ENCODE assay signal across 20 cellular contexts in the genomic region with DNA sequence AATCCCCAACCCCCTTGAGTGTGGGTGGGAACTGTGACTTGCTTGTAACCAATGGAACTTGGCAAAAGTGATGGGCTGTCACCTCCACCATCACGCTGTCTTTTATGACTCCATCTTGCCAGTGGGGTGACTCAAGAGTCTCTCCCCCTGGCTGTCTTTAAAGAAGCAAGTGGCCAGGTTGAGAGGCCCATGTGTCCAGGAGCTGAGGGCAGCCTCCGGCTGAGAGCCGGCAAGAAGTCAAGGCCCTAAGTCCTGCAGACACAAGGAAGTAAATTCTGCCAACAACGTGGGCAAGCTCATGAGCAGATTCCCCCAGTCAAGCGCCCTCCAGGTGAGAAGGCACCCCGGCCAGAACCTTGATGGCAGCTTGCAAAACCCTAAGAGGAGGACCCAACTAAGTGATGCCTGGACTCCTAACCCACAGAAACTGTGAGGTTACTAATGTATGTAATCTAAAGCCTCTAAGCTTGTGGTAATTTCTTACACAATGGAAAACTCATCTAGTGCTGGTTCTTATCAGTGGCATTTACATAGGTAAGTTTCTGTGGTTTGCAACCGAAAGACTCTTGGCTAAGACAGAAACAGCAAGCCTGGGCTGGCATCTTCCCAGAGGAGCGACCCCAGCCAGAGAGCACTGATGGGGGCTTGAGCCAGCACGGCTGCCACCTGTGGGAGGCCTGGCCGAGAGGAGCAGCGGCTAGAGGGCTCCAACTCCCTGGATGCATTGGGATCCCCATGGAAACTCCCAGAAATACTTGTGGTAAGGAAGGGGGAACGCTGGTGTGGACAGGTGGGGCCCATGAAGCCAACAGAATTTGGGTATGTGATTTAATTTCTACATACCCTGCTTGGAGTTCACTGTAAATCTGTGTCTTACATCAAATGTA. TPM values are rescaled to one million over a fixed set of nuclear protein-coding genes. Genes with fewer than 3 reads are reported as not detected.
DNase-seq lines count a peak whose midpoint lies in the region; ATAC-seq, FAIRE-seq and TF ChIP-seq lines count a peak whose summit lies in the region.
"Had no signal": no experiment of that assay in that cellular context is flagged by ENCODE, and none has a peak within 500 bp of the region (broad histone marks: within the 10 kb centered on the region; RNA-seq: fewer than 3 reads in every experiment).

No MANE protein-coding gene starts in this region.

- H3K4me1 Mint-ChIP-seq in Calu3 (ENCODE audit: low read depth, unreplicated experiment), result no peaks in the 10 kb centered on the region

- no peak for TF ChIP-seq RAD21 in HepG2 (CRISPR knock-in tag; IDR thresholded peaks at IDR 0.05)

- H3K27me3 Mint-ChIP-seq in Calu3 (ENCODE audit: unreplicated experiment), result peaks cover 91% of the 10 kb centered on the region

- POLR2A ChIA-PET in HepG2 (lab: Yijun Ruan, JAX), result no interaction called here

- H3K36me3 ChIP-seq in right lobe of liver (no peaks in the 10 kb centered on the region), HepG2 (replicated peaks in 1 of 2; ENCODE audit: control insufficient read depth in 1 of 2, insufficient read depth in 2 of 2, low read length in 2 of 2) (no peaks in the 10 kb centered on the region), WERI-Rb-1 (no peaks in the 10 kb centered on the region)

- BruUV-seq in HepG2 (replicated peaks; lab: Mats Ljungman, UMichigan) (no TSS peak), Calu3 (replicated peaks; lab: Mats Ljungman, UMichigan) (no TSS peak)

- ATAC-seq in right lobe of liver (no peak), HepG2 (no peak)
- ATAC-seq: body of pancreas; esophagus mucosa; naive thymus-derived CD8-positive, alpha-beta T cell; psoas muscle; SK-N-SH treated with all-trans-retinoic acid at 6 μM for 48 hours had no signal

- DNase-seq in right lobe of liver, result peak in 2 of 3 donors; percentile 9 to 33
- DNase-seq in HepG2 (ENCODE audit: low spot score), result no peak
- DNase-seq in WERI-Rb-1, result peak; percentile 5
- DNase-seq in mesenteric fat pad (ENCODE audit: low spot score), result peak; percentile 82
- DNase-seq in ureter (ENCODE audit: low spot score), result peak; percentile 29
- DNase-seq in frontal cortex (ENCODE audit: low spot score in 2 of 2), result no peak
- DNase-seq in Calu3, result no peak
- DNase-seq: activated CD4-positive, alpha-beta T cell treated with anti-CD3 and anti-CD28 coated beads, Interleukin-2, amount 10 ng/mL, durations not matched to agents 7 days and 5 days; activated gamma-delta T cell treated with Interleukin-2 at 50 U/mL for 16 hours; naive thymus-derived CD8-positive, alpha-beta T cell; NCI-H2029; NCI-H524 had no signal

- H2AFZ ChIP-seq in HepG2 (ENCODE audit: low read length), result no peak overlapping the region

- H4K20me1 ChIP-seq in HepG2 (ENCODE audit: insufficient read depth, low read length), result no peaks in the 10 kb centered on the region

- H3K27ac ChIP-seq in right lobe of liver (no peak overlapping the region), HepG2 (ENCODE audit: extremely low read length, insufficient read depth, low read length) (no peak overlapping the region), WERI-Rb-1 (no peak overlapping the region)
- H3K27ac ChIP-seq: body of pancreas, psoas muscle had no signal

- H3K4me1 ChIP-seq in right lobe of liver, result no peaks in the 10 kb centered on the region
- no peaks in the 10 kb centered on the region for H3K4me1 ChIP-seq in HepG2 (ENCODE audit: insufficient read depth, low read length)
- H3K4me1 ChIP-seq: body of pancreas, psoas muscle had no signal

- no peak overlapping the region for H3K4me2 ChIP-seq in HepG2 (ENCODE audit: low read depth, low read length)

- no peak overlapping the region for H3K9ac ChIP-seq in HepG2 (ENCODE audit: insufficient read depth, low read depth, low read length)

- H3K27ac Mint-ChIP-seq in Calu3 (ENCODE audit: unreplicated experiment), result no peak overlapping the region
- H3K27ac Mint-ChIP-seq: activated CD4-positive, alpha-beta T cell treated with anti-CD3 and anti-CD28 coated beads, Interleukin-2, amount 10 ng/mL, durations not matched to agents 7 days and 5 days; dendritic cell treated with granulocyte-macrophage colony-stimulating factor and Interleukin-4, amounts not matched to agents 40 ng/mL and 50 ng/mL, for 4 days; naive thymus-derived CD8-positive, alpha-beta T cell had no signal

- no peak for TF ChIP-seq CTCF in right lobe of liver (IDR thresholded peaks at IDR 0.05)
- TF ChIP-seq CTCF in HepG2 (CRISPR knock-in tag; IDR thresholded peaks at IDR 0.05), result no peak
- no peak for TF ChIP-seq CTCF in WERI-Rb-1 (IDR thresholded peaks at IDR 0.05; ENCODE audit: low read depth, low read length)
- no peak for TF ChIP-seq CTCF in Calu3 (IDR thresholded peaks at IDR 0.05; ENCODE audit: unreplicated experiment)

- TF ChIP-seq POLR2A in right lobe of liver (IDR thresholded peaks at IDR 0.05) (no peak), HepG2 (IDR thresholded peaks at IDR 0.05; ENCODE audit: insufficient read depth in 1 of 2, low read depth in 2 of 2, low read length in 2 of 2) (no peak)

- in situ Hi-C loops in HepG2 (cut with HindIII; ENCODE audit: extremely low pct_ligation_motif_present, low pct_unique_long_range_greater_than_20kb), result no loop called here

- TF ChIP-seq EP300 in HepG2 (IDR thresholded peaks at IDR 0.05; ENCODE audit: low read depth in 2 of 2, low read length in 2 of 2) (no peak), HepG2 (CRISPR knock-in tag; IDR thresholded peaks at IDR 0.05; ENCODE audit: borderline replicate concordance) (no peak)

- H3K9me3 Mint-ChIP-seq in Calu3 (ENCODE audit: low read depth, unreplicated experiment), result no peaks in the 10 kb centered on the region
- H3K9me3 Mint-ChIP-seq: activated CD4-positive, alpha-beta T cell treated with anti-CD3 and anti-CD28 coated beads, Interleukin-2, amount 10 ng/mL, durations not matched to agents 7 days and 5 days had no signal

- H3K79me2 ChIP-seq in HepG2 (ENCODE audit: insufficient read depth, low read length), result no peaks in the 10 kb centered on the region

- H3K9me3 ChIP-seq in right lobe of liver, result no peaks in the 10 kb centered on the region
- no peaks in the 10 kb centered on the region for H3K9me3 ChIP-seq in HepG2 (ENCODE audit: low read length)
- no peaks in the 10 kb centered on the region for H3K9me3 ChIP-seq in WERI-Rb-1 (ENCODE audit: severe bottlenecking)
- H3K9me3 ChIP-seq: body of pancreas, psoas muscle had no signal

- H3K4me3 ChIP-seq in right lobe of liver, result no peak overlapping the region
- H3K4me3 ChIP-seq in HepG2 (replicated peaks in 1 of 3; ENCODE audit: insufficient read depth in 1 of 3, low read depth in 2 of 3, low read length in 3 of 3), result no peak overlapping the region
- no peak overlapping the region for H3K4me3 ChIP-seq in WERI-Rb-1 (ENCODE audit: low read depth, low read length)
- H3K4me3 ChIP-seq: body of pancreas, lung, psoas muscle had no signal

- FAIRE-seq in HepG2 (lab: Jason Lieb, UNC) (no peak), frontal cortex (lab: Jason Lieb, UNC) (no peak)

- no peaks in the 10 kb centered on the region for H3K36me3 Mint-ChIP-seq in Calu3 (ENCODE audit: insufficient read depth, unreplicated experiment)
- H3K36me3 Mint-ChIP-seq: naive thymus-derived CD8-positive, alpha-beta T cell had no signal

- CTCF ChIA-PET in HepG2 (lab: Yijun Ruan, JAX; ENCODE audit: low intra/inter-chr PET ratio, low total read pairs), result no interaction called here
- CTCF ChIA-PET in Calu3 (lab: Charles Lee), result no interaction called here

- intact Hi-C loops in right lobe of liver (cut with DNase I) (no loop called here), HepG2 (cut with micrococcal nuclease; ENCODE audit: unreplicated experiment) (no loop called here), Calu3 (cut with micrococcal nuclease; ENCODE audit: unreplicated experiment) (no loop called here)

- no peak overlapping the region for H3K4me3 Mint-ChIP-seq in Calu3 (ENCODE audit: low read depth, unreplicated experiment)
- H3K4me3 Mint-ChIP-seq: activated CD4-positive, alpha-beta T cell treated with anti-CD3 and anti-CD28 coated beads, Interleukin-2, amount 10 ng/mL, durations not matched to agents 7 days and 5 days; dendritic cell treated with granulocyte-macrophage colony-stimulating factor and Interleukin-4, amounts not matched to agents 40 ng/mL and 50 ng/mL, for 4 days; naive thymus-derived CD8-positive, alpha-beta T cell had no signal

- H3K27me3 ChIP-seq in right lobe of liver (no peaks in the 10 kb centered on the region), HepG2 (ENCODE audit: control insufficient read depth in 1 of 2, insufficient read depth in 2 of 2, low read length in 2 of 2) (peaks cover 0 to 68% of the 10 kb centered on the region in 2 experiments; a peak in 3 of 5 replicates), WERI-Rb-1 (ENCODE audit: insufficient read depth, low read depth, severe bottlenecking) (no peaks in the 10 kb centered on the region)
- H3K27me3 ChIP-seq: body of pancreas had no signal

- 56% methylated on average over 4 of the region's 12 CpGs for WGBS in right lobe of liver (ENCODE audit: insufficient coverage, low coverage, low lambda C conversion rate, missing lambda C conversion rate)
- 27% methylated on average over 12 of the region's 12 CpGs for WGBS in HepG2 (ENCODE audit: low lambda C conversion rate)

RNA-seq across cellular contexts. Expression of a gene that starts 49.3 kb away (rescaled TPM):
- total RNA-seq in right lobe of liver, result not detected
- not detected in 2 replicates for total RNA-seq in HepG2 (2016; rRNA removed; fragmentation: Illumina TruSeq; extraction: Trizol)
- not detected in 2 replicates for total RNA-seq in HepG2 (2016; cell fraction: cytosol; rRNA removed; fragmentation: Illumina TruSeq; extraction: Trizol; ENCODE audit: low read depth)
- total RNA-seq in HepG2 (2016; cell fraction: insoluble cytoplasmic fraction; rRNA removed; fragmentation: Illumina TruSeq; extraction: Trizol), result not detected in 2 replicates
- not detected in 2 replicates for total RNA-seq in HepG2 (2016; cell fraction: membrane; rRNA removed; fragmentation: Illumina TruSeq; extraction: Trizol)
- total RNA-seq in HepG2 (2016; cell fraction: nucleus; rRNA removed; fragmentation: Illumina TruSeq; extraction: Trizol), result not detected in 2 replicates
- not detected in 2 replicates for polyA plus RNA-seq in HepG2 (2011; rRNA removed)
- polyA plus RNA-seq in HepG2 (2011; cell fraction: cytosol; rRNA removed), result not detected in 2 replicates
- not detected in 2 replicates for polyA plus RNA-seq in HepG2 (2011; cell fraction: nucleus; rRNA removed)
- not detected in 2 replicates for polyA plus RNA-seq in HepG2 (2012)
- polyA plus RNA-seq in HepG2 (2016; cell fraction: cytosol; fragmentation: Illumina TruSeq; extraction: Trizol; ENCODE audit: low read depth), result not detected in 2 replicates
- polyA plus RNA-seq in HepG2 (2016; cell fraction: insoluble cytoplasmic fraction; fragmentation: Illumina TruSeq; extraction: Trizol; ENCODE audit: low read depth), result not detected in 2 replicates
- polyA plus RNA-seq in HepG2 (2016; cell fraction: membrane; fragmentation: Illumina TruSeq; extraction: Trizol; ENCODE audit: low read depth), result not detected in 2 replicates
- polyA plus RNA-seq in HepG2 (2016; cell fraction: nucleus; fragmentation: Illumina TruSeq; extraction: Trizol; ENCODE audit: insufficient read depth, low read depth), result not detected in 2 replicates
- not detected in 2 replicates for polyA minus RNA-seq in HepG2 (2011; rRNA and poly(A)+ RNA removed; ENCODE audit: low replicate concordance)
- polyA minus RNA-seq in HepG2 (2011; cell fraction: cytosol; rRNA and poly(A)+ RNA removed), result not detected in 2 replicates
- polyA minus RNA-seq in HepG2 (2011; cell fraction: nucleus; rRNA and poly(A)+ RNA removed), result not detected in 2 replicates
- not detected for total RNA-seq in mesenteric fat pad
- total RNA-seq in ureter, result not detected
- not detected for total RNA-seq in frontal cortex
- total RNA-seq in Calu3 (2022), result not detected in 2 replicates
- total RNA-seq: activated CD4-positive, alpha-beta T cell treated with anti-CD3 and anti-CD28 coated beads, Interleukin-2, amount 10 ng/mL, durations not matched to agents 7 days and 5 days; body of pancreas; esophagus mucosa; glomerular endothelial cell; M059J; naive thymus-derived CD8-positive, alpha-beta T cell; psoas muscle had no signal
- polyA plus RNA-seq: lung; naive thymus-derived CD8-positive, alpha-beta T cell; psoas muscle had no signal

Comparison
In these comparisons a context has a peak if more than half of its experiments do, and no peak if none do; other contexts are left out.
1. DNase-seq: peak in right lobe of liver (2 of 3), WERI-Rb-1 (single experiment), mesenteric fat pad (single experiment) and ureter (single experiment); none in HepG2 (single experiment), frontal cortex (0 of 2) and Calu3 (single experiment).